ENCODE assay signal across 19 cellular contexts in genomic region chr2:64332300-64332699, GRCh38.
A peak's percentile ranks its signal among the peaks of the same experiment; 100 is the strongest.
DNase-seq lines count a peak whose midpoint lies in the region; ATAC-seq, FAIRE-seq and TF ChIP-seq lines count a peak whose summit lies in the region.
"Had no signal": no experiment of that assay in that cellular context is flagged by ENCODE, and none has a peak within 500 bp of the region (broad histone marks: within the 10 kb centered on the region; RNA-seq: fewer than 3 reads in every experiment).

No MANE protein-coding gene starts in this region.

- H3K27ac ChIP-seq in ascending aorta = peak overlapping the region; percentile 88 to 93
- H3K27ac ChIP-seq in gastrocnemius medialis = peak overlapping the region in 3 of 4 donors; percentile 11 to 69 (median 33)
- H3K27ac ChIP-seq in aorta (ENCODE audit: low read depth in 1 of 2, low read length in 2 of 2) = peak overlapping the region; percentile 19 to 98
- H3K27ac ChIP-seq: KMS-11 had no signal

- H3K4me3 ChIP-seq in ascending aorta (no peak overlapping the region), fibroblast of villous mesenchyme (ENCODE audit: low read depth, low read length) (no peak overlapping the region), gastrocnemius medialis (no peak overlapping the region), aorta (ENCODE audit: low read length in 2 of 2) (no peak overlapping the region)

- peak in 1 of 2 donors; percentile 53 for ATAC-seq in gastrocnemius medialis
- no peak for ATAC-seq in aorta (ENCODE audit: low FRiP score)

- FAIRE-seq in urothelium cell line (lab: Jason Lieb, UNC) = no peak
- FAIRE-seq: GM12891, GM18507, H54, RCC 7860 had no signal

- DNase-seq in ascending aorta (ENCODE audit: low spot score in 2 of 2) (no peak), fibroblast of villous mesenchyme (ENCODE audit: low read depth) (peak; percentile 8), gastrocnemius medialis (no peak), aorta (no peak), SHP77 (lab: John Stamatoyannopoulos, UW) (no peak), erythroblast (lab: John Stamatoyannopoulos, UW) (no peak), urothelium cell line (ENCODE audit: low spot score) (no peak)
- DNase-seq: ACHN, AML-193, GF-D8, HFFc6, NCI-H1694, NCI-H446, Right ventricle myocardium superior had no signal

- TF ChIP-seq CTCF in ascending aorta (IDR thresholded peaks at IDR 0.05) (no peak), fibroblast of villous mesenchyme (IDR thresholded peaks at IDR 0.05; ENCODE audit: insufficient read depth, low read depth, low read length) (no peak), gastrocnemius medialis (IDR thresholded peaks at IDR 0.05 in 4 of 5, conservative IDR thresholded peaks at IDR 0.05 in 1 of 5) (no peak)

- H3K9me3 ChIP-seq in ascending aorta (no peaks in the 10 kb centered on the region), gastrocnemius medialis (no peaks in the 10 kb centered on the region), aorta (ENCODE audit: control insufficient read depth, low read length) (no peaks in the 10 kb centered on the region)

- in situ Hi-C loops in gastrocnemius medialis (cut with MboI; ENCODE audit: low sequenced_read_pairs in 4 of 4) = loop anchor here (5.0 to 25.0 kb wide), 6 partner anchors 150 to 555 kb away; no protein-coding TSS in a partner anchor

- no peaks in the 10 kb centered on the region for H3K36me3 ChIP-seq in ascending aorta
- H3K36me3 ChIP-seq in gastrocnemius medialis = no peaks in the 10 kb centered on the region
- no peaks in the 10 kb centered on the region for H3K36me3 ChIP-seq in aorta (ENCODE audit: control insufficient read depth in 1 of 2, insufficient read depth in 2 of 2, low read length in 1 of 2)

- peaks cover 13 to 35% of the 10 kb centered on the region in 2 donors for H3K4me1 ChIP-seq in ascending aorta
- peaks cover 27 to 42% of the 10 kb centered on the region in 2 donors for H3K4me1 ChIP-seq in gastrocnemius medialis
- H3K4me1 ChIP-seq in aorta (ENCODE audit: control insufficient read depth in 1 of 2, insufficient read depth in 2 of 2, low read length in 2 of 2) = no peaks in the 10 kb centered on the region

- H3K27me3 ChIP-seq in ascending aorta (no peaks in the 10 kb centered on the region), gastrocnemius medialis (no peaks in the 10 kb centered on the region), aorta (ENCODE audit: control insufficient read depth in 1 of 2, insufficient read depth in 2 of 2, low read length in 1 of 2) (no peaks in the 10 kb centered on the region)

- WGBS in aorta, 2 donors = 27 to 31% methylated on average over 4 of the region's 4 CpGs

- intact Hi-C loops in ascending aorta (cut with DNase I) = loop anchor here (1.0 to 5.0 kb wide), 2 partner anchors 28 to 310 kb away; no protein-coding TSS in a partner anchor
- intact Hi-C loops in gastrocnemius medialis (cut with DNase I; ENCODE audit: low total_unique reads) = loop anchor here (5.0 kb wide), 2 partner anchors 310 to 535 kb away; no protein-coding TSS in a partner anchor
- intact Hi-C loops in aorta (cut with DNase I) = loop anchor here (2.0 to 10.0 kb wide), 5 partner anchors 155 to 555 kb away; no protein-coding TSS in a partner anchor

- TF ChIP-seq POLR2A in gastrocnemius medialis (IDR thresholded peaks at IDR 0.05) (no peak), erythroblast (IDR thresholded peaks at IDR 0.05; ENCODE audit: low read length) (no peak)

Comparison
In these comparisons a context has a peak if more than half of its experiments do, and no peak if none do; other contexts are left out.
1. H3K27ac ChIP-seq: peak in every context shown above with its lines; median percentile 90 in ascending aorta; 58 in aorta; 33 in gastrocnemius medialis.